9 cellular contexts compared by ENCODE assay signal in the genomic region with DNA sequence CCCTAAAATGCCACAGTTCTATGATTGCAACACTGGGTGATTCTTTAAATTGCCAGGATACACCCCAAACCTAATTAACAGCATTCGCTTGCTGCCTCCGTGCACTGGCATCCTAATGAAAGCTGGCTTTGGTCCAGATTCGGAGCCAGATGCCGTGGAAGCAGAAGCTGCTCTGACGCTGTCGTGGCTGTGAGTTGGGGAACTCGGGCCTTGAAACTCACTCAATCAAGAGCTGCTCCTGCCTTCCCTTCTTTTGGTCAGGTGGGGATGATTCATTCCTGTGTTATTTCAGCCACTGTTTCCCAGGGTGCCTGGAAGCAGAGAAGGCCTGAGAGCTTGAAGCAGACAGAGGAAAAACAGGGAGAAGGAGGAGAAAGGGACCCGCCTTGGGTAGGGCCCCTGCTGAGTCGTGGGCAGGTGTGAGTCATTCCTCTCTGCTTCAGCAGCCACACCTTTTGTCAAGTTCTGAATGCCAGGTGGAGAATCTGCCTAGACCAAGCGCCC.
A peak's percentile ranks its signal among the peaks of the same experiment; 100 is the strongest.
DNase-seq lines count a peak whose midpoint lies in the region; ATAC-seq and TF ChIP-seq lines count a peak whose summit lies in the region.
"Had no signal": no experiment of that assay in that cellular context is flagged by ENCODE, and none has a peak within 500 bp of the region (broad histone marks: within the 10 kb centered on the region; RNA-seq: fewer than 3 reads in every experiment).

No MANE protein-coding gene starts in this region.

- peak overlapping the region; percentile 20 for H3K4me3 ChIP-seq in retinal pigment epithelial cell (ENCODE audit: low read length)
- H3K4me3 ChIP-seq: upper lobe of left lung had no signal

- no peak for ATAC-seq in HG03175 (IDR thresholded peaks at IDR 0.05; ENCODE audit: unreplicated experiment)
- ATAC-seq in HG03442 (IDR thresholded peaks at IDR 0.05; ENCODE audit: unreplicated experiment): no peak

- DNase-seq in COR-L47 (lab: John Stamatoyannopoulos, UW) (peak; percentile 93), HuH-7.5 (ENCODE audit: low spot score) (peak; percentile 19), SHP77 (lab: John Stamatoyannopoulos, UW) (peak; percentile 56 to 69), globus pallidus (ENCODE audit: low spot score) (peak; percentile 12), retinal pigment epithelial cell (ENCODE audit: low read depth) (peak; percentile 97)
- no peak for DNase-seq in activated naive CD4-positive, alpha-beta T cell treated with anti-CD3 and anti-CD28 coated beads, Interleukin-2, amount 50 U/mL, for 16 hours

- TF ChIP-seq CTCF in retinal pigment epithelial cell (conservative IDR thresholded peaks at IDR 0.05; ENCODE audit: low read depth, low read length): no peak
